ENCODE assay signal across 8 cellular contexts in genomic region chr22:20299736-20300136, GRCh38.
DNase-seq lines count a peak whose midpoint lies in the region; ATAC-seq and TF ChIP-seq lines count a peak whose summit lies in the region.

No MANE protein-coding gene starts in this region.

- DNase-seq in astrocyte of the cerebellum (ENCODE audit: low read depth): no peak
- DNase-seq in left kidney (ENCODE audit: low read depth, low spot score): peak; percentile 65
- no peak for DNase-seq in tibial artery
- DNase-seq in SIG-M5 (lab: John Stamatoyannopoulos, UW): no peak
- no peak for DNase-seq in HuH-7.5 (ENCODE audit: low spot score)

- no peaks in the 10 kb centered on the region for H3K4me1 ChIP-seq in KMS-11 (ENCODE audit: low read depth, poor library complexity, severe bottlenecking)
- peaks cover 0 to 20% (median 18%) of the 10 kb centered on the region in 4 donors for H3K4me1 ChIP-seq in tibial artery

- H3K27me3 ChIP-seq in KMS-11 (ENCODE audit: insufficient read depth, low read depth): peaks cover 15% of the 10 kb centered on the region; the same call in 1 of the 2 replicates
- H3K27me3 ChIP-seq in tibial artery: peaks cover 0 to 26% of the 10 kb centered on the region in 2 donors

- H3K79me2 ChIP-seq in KMS-11 (ENCODE audit: insufficient read depth, low read depth): no peaks in the 10 kb centered on the region

- no peaks in the 10 kb centered on the region for H3K9me3 ChIP-seq in tibial artery

- no peaks in the 10 kb centered on the region for H4K20me1 ChIP-seq in KMS-11 (ENCODE audit: insufficient read depth)

- H2AFZ ChIP-seq in KMS-11 (ENCODE audit: low read depth): peak overlapping the region; percentile 80; the same call in 1 of the 2 replicates

- no peak overlapping the region for H3K9ac ChIP-seq in KMS-11

- no peak overlapping the region for H3K4me3 ChIP-seq in KMS-11 (IDR thresholded peaks at IDR 0.05; ENCODE audit: insufficient read depth, low read depth, low read length)
- peak overlapping the region; percentile 42 for H3K4me3 ChIP-seq in astrocyte of the cerebellum (ENCODE audit: low read depth, low read length)
- peak overlapping the region; percentile 54 to 64 for H3K4me3 ChIP-seq in tibial artery

- in situ Hi-C loops in astrocyte of the cerebellum (cut with HindIII; ENCODE audit: low sequenced_read_pairs): no loop called here

- H3K27ac ChIP-seq in KMS-11 (no peak overlapping the region), tibial artery (no peak overlapping the region)

- H3K36me3 ChIP-seq in KMS-11 (ENCODE audit: insufficient read depth) (no peaks in the 10 kb centered on the region), tibial artery (no peaks in the 10 kb centered on the region)

- no peak for TF ChIP-seq CTCF in KMS-11 (conservative IDR thresholded peaks at IDR 0.05; ENCODE audit: low read depth, low read length)
- no peak for TF ChIP-seq CTCF in astrocyte of the cerebellum (IDR thresholded peaks at IDR 0.05; ENCODE audit: low read depth, low read length, missing control alignments)
- no peak for TF ChIP-seq CTCF in tibial artery (IDR thresholded peaks at IDR 0.05)

- ATAC-seq in GM18909 (IDR thresholded peaks at IDR 0.05; ENCODE audit: poor library complexity, unreplicated experiment) (peak; percentile 11), HG02588 (IDR thresholded peaks at IDR 0.05; ENCODE audit: unreplicated experiment) (no peak)

- intact Hi-C loops in tibial artery (cut with DNase I; ENCODE audit: low total_unique reads): no loop called here

- H3K4me2 ChIP-seq in KMS-11: peak overlapping the region; percentile 45
